Comparison of ENCODE assay signal across 10 cellular contexts in genomic region chr15:59169337-59169736, GRCh38. TPM values are rescaled to one million over a fixed set of nuclear protein-coding genes. Genes with fewer than 3 reads are reported as not detected.
DNase-seq lines count a peak whose midpoint lies in the region; ATAC-seq and TF ChIP-seq lines count a peak whose summit lies in the region.
"Had no signal": no experiment of that assay in that cellular context is flagged by ENCODE, and none has a peak within 500 bp of the region (broad histone marks: within the 10 kb centered on the region; RNA-seq: fewer than 3 reads in every experiment).

No MANE protein-coding gene starts in this region.

- no peak for TF ChIP-seq CTCF in right atrium auricular region (IDR thresholded peaks at IDR 0.05)

- H3K4me1 ChIP-seq in right atrium auricular region, result peaks cover 0 to 16% of the 10 kb centered on the region in 2 donors

- no peaks in the 10 kb centered on the region for H3K27me3 Mint-ChIP-seq in T-helper 2 cell treated with Interferon-gamma antibody and Interleukin-4, amounts not matched to agents 5 μg/mL and 100 μg/mL, for 36 hours (ENCODE audit: low read depth)
- no peaks in the 10 kb centered on the region for H3K27me3 Mint-ChIP-seq in activated naive CD8-positive, alpha-beta T cell treated with anti-CD3 and anti-CD28 coated beads, Interleukin-2, amount 50 U/mL, for 24 hours

- peaks cover 11% of the 10 kb centered on the region for H3K4me1 Mint-ChIP-seq in T-helper 2 cell treated with Interferon-gamma antibody and Interleukin-4, amounts not matched to agents 5 μg/mL and 100 μg/mL, for 36 hours (ENCODE audit: low read depth)
- peaks cover 17% of the 10 kb centered on the region for H3K4me1 Mint-ChIP-seq in activated naive CD8-positive, alpha-beta T cell treated with anti-CD3 and anti-CD28 coated beads, Interleukin-2, amount 50 U/mL, for 24 hours

- ATAC-seq in activated naive CD8-positive, alpha-beta T cell treated with anti-CD3 and anti-CD28 coated beads, Interleukin-2, amount 50 U/mL, for 24 hours, result peak; percentile 75
- ATAC-seq in GM19455 (IDR thresholded peaks at IDR 0.05; ENCODE audit: unreplicated experiment) (no peak), HG03354 (IDR thresholded peaks at IDR 0.05; ENCODE audit: poor library complexity, severe bottlenecking, unreplicated experiment) (no peak)

- H3K4me3 Mint-ChIP-seq in T-helper 2 cell treated with Interferon-gamma antibody and Interleukin-4, amounts not matched to agents 5 μg/mL and 100 μg/mL, for 36 hours, result no peak overlapping the region
- H3K4me3 Mint-ChIP-seq in activated naive CD8-positive, alpha-beta T cell treated with anti-CD3 and anti-CD28 coated beads, Interleukin-2, amount 50 U/mL, for 24 hours, result no peak overlapping the region
- H3K4me3 Mint-ChIP-seq: neural crest cell had no signal

- H3K27ac Mint-ChIP-seq in T-helper 2 cell treated with Interferon-gamma antibody and Interleukin-4, amounts not matched to agents 5 μg/mL and 100 μg/mL, for 36 hours, result peak overlapping the region; percentile 28
- H3K27ac Mint-ChIP-seq in activated naive CD8-positive, alpha-beta T cell treated with anti-CD3 and anti-CD28 coated beads, Interleukin-2, amount 50 U/mL, for 24 hours, result peak overlapping the region; percentile 71

- peaks cover 26% of the 10 kb centered on the region for H3K36me3 Mint-ChIP-seq in T-helper 2 cell treated with Interferon-gamma antibody and Interleukin-4, amounts not matched to agents 5 μg/mL and 100 μg/mL, for 36 hours (ENCODE audit: low read depth)
- peaks cover 3% of the 10 kb centered on the region for H3K36me3 Mint-ChIP-seq in activated naive CD8-positive, alpha-beta T cell treated with anti-CD3 and anti-CD28 coated beads, Interleukin-2, amount 50 U/mL, for 24 hours (ENCODE audit: low read depth)

- DNase-seq in T-helper 2 cell treated with Interferon-gamma antibody and Interleukin-4, amounts not matched to agents 5 μg/mL and 100 μg/mL, for 36 hours (ENCODE audit: low spot score), result no peak
- no peak for DNase-seq in T-helper 2 cell
- no peak for DNase-seq in activated naive CD8-positive, alpha-beta T cell treated with anti-CD3 and anti-CD28 coated beads, Interleukin-2, amount 50 U/mL, for 24 hours
- no peak for DNase-seq in right atrium auricular region (ENCODE audit: low spot score)
- DNase-seq in stromal cell of bone marrow (ENCODE audit: low read depth), result peak; percentile 93
- DNase-seq in stimulated activated CD4-positive, alpha-beta T cell treated with anti-CD3 and anti-CD28 coated beads, Interleukin-2, amount 100 ng/mL, for 48 hours, result no peak

- no peaks in the 10 kb centered on the region for H3K27me3 ChIP-seq in right atrium auricular region

- no peaks in the 10 kb centered on the region for H3K9me3 Mint-ChIP-seq in T-helper 2 cell treated with Interferon-gamma antibody and Interleukin-4, amounts not matched to agents 5 μg/mL and 100 μg/mL, for 36 hours
- H3K9me3 Mint-ChIP-seq in activated naive CD8-positive, alpha-beta T cell treated with anti-CD3 and anti-CD28 coated beads, Interleukin-2, amount 50 U/mL, for 24 hours, result no peaks in the 10 kb centered on the region
- H3K9me3 Mint-ChIP-seq: neural crest cell had no signal

- no peak overlapping the region for H3K4me3 ChIP-seq in right atrium auricular region

- H3K27ac ChIP-seq in right atrium auricular region, result peak overlapping the region; percentile 68 to 74

- no peaks in the 10 kb centered on the region for H3K9me3 ChIP-seq in right atrium auricular region

- peaks cover 15% of the 10 kb centered on the region for H3K36me3 ChIP-seq in right atrium auricular region

RNA-seq across cellular contexts. Expression of gene LDHAL6B, which starts 37.3 kb away (rescaled TPM):
- total RNA-seq in right atrium auricular region, result not detected
- total RNA-seq: neural crest cell, subcutaneous adipose tissue had no signal
